Comparison of ENCODE assay signal across 8 cellular contexts in the genomic region with DNA sequence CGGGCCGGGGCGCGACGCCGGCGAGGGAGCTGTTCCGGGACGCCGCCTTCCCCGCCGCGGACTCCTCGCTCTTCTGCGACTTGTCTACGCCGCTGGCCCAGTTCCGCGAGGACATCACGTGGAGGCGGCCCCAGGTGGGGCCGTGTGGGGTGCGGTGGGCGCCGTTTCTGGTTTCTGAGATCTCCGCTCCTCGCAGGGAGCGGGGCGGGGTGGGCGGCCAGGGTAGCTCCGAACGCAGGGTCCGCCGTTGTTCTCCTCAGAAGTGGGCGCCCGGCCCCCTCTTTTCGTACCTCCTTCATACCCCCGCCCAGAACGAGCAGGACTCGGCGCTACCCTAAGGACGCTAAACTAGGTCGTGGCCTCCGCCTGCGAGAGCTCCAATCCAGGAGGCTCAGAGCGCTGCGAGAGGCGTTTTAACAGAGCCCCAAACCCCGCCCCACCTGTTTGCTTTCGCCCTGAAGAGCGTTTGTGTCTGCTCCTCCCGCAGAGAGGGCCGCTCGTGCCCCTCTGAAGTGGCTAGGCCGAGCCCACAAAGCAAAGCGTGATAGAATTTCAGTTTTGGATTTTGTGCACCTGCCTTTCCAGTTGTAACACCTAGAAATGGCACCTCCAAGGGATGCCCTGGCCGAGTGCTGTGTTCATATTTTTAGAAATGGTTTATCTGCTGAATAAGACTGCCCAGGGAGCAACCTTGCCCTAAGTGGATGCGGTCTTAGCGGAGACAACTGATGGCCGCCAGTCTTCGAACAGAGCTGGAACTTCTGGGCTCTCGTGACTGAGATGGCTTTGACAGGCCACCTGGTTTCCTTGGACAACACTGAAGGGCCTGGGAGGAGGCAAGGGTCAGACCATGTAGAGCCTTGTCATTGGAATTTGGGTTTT. TPM values are rescaled to one million over a fixed set of nuclear protein-coding genes. Genes with fewer than 3 reads are reported as not detected.
DNase-seq lines count a peak whose midpoint lies in the region; ATAC-seq, FAIRE-seq and TF ChIP-seq lines count a peak whose summit lies in the region.

No MANE protein-coding gene starts in this region.

- no peak overlapping the region for H4K91ac ChIP-seq in H1 (replicated peaks; ENCODE audit: insufficient read length, low read length)

- H3K36me3 Mint-ChIP-seq in Caco-2 (ENCODE audit: insufficient read depth, unreplicated experiment) (peaks cover 4% of the 10 kb centered on the region), naive B cell (peaks cover 0 to 7% of the 10 kb centered on the region in 2 donors)

- H4K5ac ChIP-seq in H1 (ENCODE audit: insufficient read length, low read depth, low read length) = no peak overlapping the region

- no peak for TF ChIP-seq EP300 in H1 (IDR thresholded peaks at IDR 0.05; ENCODE audit: borderline replicate concordance in 1 of 2, low read depth in 2 of 2, low read length in 2 of 2)

- CTCF ChIA-PET in Caco-2 (lab: Charles Lee) = interaction anchor here (0.6 to 1.9 kb wide), 7 partner anchors 10 to 79 kb away, joined by 3 to 25 read pairs (median 4); a partner anchor contains a TSS
- CTCF ChIA-PET in H1 (lab: Charles Lee; ENCODE audit: partially characterized antibody) = interaction anchor here (1.2 to 5.1 kb wide), 6 partner anchors 9 to 30 kb away, joined by 3 to 37 read pairs (median 8); a partner anchor contains a TSS

- H3K4me1 ChIP-seq in Caco-2 (no peaks in the 10 kb centered on the region), H1 (replicated peaks in 1 of 4; ENCODE audit: control insufficient read depth in 3 of 4, insufficient read depth in 4 of 4, low read length in 3 of 4) (peaks cover 0 to 14% (median 11%) of the 10 kb centered on the region in 4 experiments; a peak in 6 of 7 replicates), urinary bladder (ENCODE audit: insufficient read depth) (no peaks in the 10 kb centered on the region)

- H2AFZ ChIP-seq in H1 (ENCODE audit: low read length) = no peak overlapping the region

- H3K23ac ChIP-seq in H1 (ENCODE audit: insufficient read length) = no peak overlapping the region

- H3K27me3 Mint-ChIP-seq in Caco-2 (ENCODE audit: insufficient read depth, unreplicated experiment) (no peaks in the 10 kb centered on the region), naive B cell (no peaks in the 10 kb centered on the region)

- peaks cover 4 to 49% of the 10 kb centered on the region in 2 experiments; a peak in 3 of 4 replicates for H3K79me2 ChIP-seq in H1 (ENCODE audit: control insufficient read depth in 1 of 2, insufficient read depth in 2 of 2, low read length in 2 of 2)

- H4K8ac ChIP-seq in H1 (ENCODE audit: extremely low read depth, insufficient read depth, low read length) = peak overlapping the region; percentile 48; the same call in 1 of the 2 replicates

- H3K18ac ChIP-seq in H1 (ENCODE audit: extremely low read depth, low read length) = no peak overlapping the region; the same call in 1 of the 2 replicates

- H3K4me1 Mint-ChIP-seq in Caco-2 (ENCODE audit: low read depth, unreplicated experiment) (peaks cover 16% of the 10 kb centered on the region), naive B cell (peaks cover 50 to 61% (median 55%) of the 10 kb centered on the region in 3 donors)

- H2BK5ac ChIP-seq in H1 (ENCODE audit: low read depth, low read length) = no peak overlapping the region

- H3K4ac ChIP-seq in H1 (replicated peaks; ENCODE audit: insufficient read length, low read depth, low read length) = no peak overlapping the region

- peak overlapping the region; percentile 34 to 75 (median 42); a peak in 5 of 7 replicates for H3K9ac ChIP-seq in H1 (replicated peaks in 1 of 4; ENCODE audit: extremely low read depth in 1 of 4, low read depth in 3 of 4, low read length in 3 of 4)

- peaks cover 12% of the 10 kb centered on the region; the same call in 1 of the 2 replicates for H3K23me2 ChIP-seq in H1 (ENCODE audit: low read depth, low read length)

- no peak overlapping the region for H2BK15ac ChIP-seq in H1 (ENCODE audit: low read length)

- peak overlapping the region; percentile 77 to 95 for H3K4me2 ChIP-seq in H1 (ENCODE audit: insufficient read depth in 1 of 2, low read depth in 2 of 2, low read length in 2 of 2)

- no peak for FAIRE-seq in H1 (lab: Jason Lieb, UNC)

- H2BK20ac ChIP-seq in H1 (ENCODE audit: low read length) = no peak overlapping the region

- TF ChIP-seq CTCF in Caco-2 (IDR thresholded peaks at IDR 0.05; ENCODE audit: insufficient read depth in 1 of 2, low read depth in 1 of 2, low read length in 1 of 2, severe bottlenecking in 1 of 2, unreplicated experiment in 1 of 2) (no peak), H1 (IDR thresholded peaks at IDR 0.05; ENCODE audit: control extremely low read depth in 1 of 3, insufficient read depth in 1 of 3, low read depth in 1 of 3, low read length in 3 of 3) (no peak)

- H3K79me1 ChIP-seq in H1 (ENCODE audit: low read depth, low read length) = peaks cover 20% of the 10 kb centered on the region

- DNase-seq in Caco-2 (peak in 1 of 2 experiments; percentile 43), NCI-H146 treated with DMSO at 0.1 percent for 48 hours (lab: John Stamatoyannopoulos, UW; ENCODE audit: unreplicated experiment) (peak; percentile 28), H1 (ENCODE audit: low read depth in 1 of 2, low spot score in 2 of 2) (no peak), naive B cell (no peak), 8988T (no peak)
- peak; percentile 55 to 56 for DNase-seq in activated CD4-positive, alpha-beta T cell treated with anti-CD3 and anti-CD28 coated beads, Interleukin-2, amount 50 U/mL, for 4 hours

- peak overlapping the region; percentile 71 for H3K4me3 ChIP-seq in Caco-2 (ENCODE audit: low read depth, low read length)
- peak overlapping the region; percentile 94 to 97 (median 95) for H3K4me3 ChIP-seq in H1 (ENCODE audit: extremely low read depth in 1 of 4, insufficient read depth in 2 of 4, low read depth in 3 of 4, low read length in 4 of 4)
- peak overlapping the region; percentile 69 for H3K4me3 ChIP-seq in urinary bladder (ENCODE audit: low read depth, low read length)

- H3K27ac ChIP-seq in H1 (ENCODE audit: low read depth, low read length) = no peak overlapping the region
- H3K27ac ChIP-seq in urinary bladder (ENCODE audit: low read depth) = no peak overlapping the region

- H3K56ac ChIP-seq in H1 (replicated peaks; ENCODE audit: insufficient read length, low read depth, low read length) = no peak overlapping the region

- H2BK12ac ChIP-seq in H1 (ENCODE audit: low read depth, low read length) = no peak overlapping the region

- H3K14ac ChIP-seq in H1 (ENCODE audit: insufficient read length) = no peak overlapping the region

- H2BK120ac ChIP-seq in H1 (replicated peaks; ENCODE audit: low read depth, low read length) = no peak overlapping the region

- no peak for TF ChIP-seq POLR2A in H1 (IDR thresholded peaks at IDR 0.05; ENCODE audit: control extremely low read depth in 1 of 2, low read depth in 2 of 2, low read length in 2 of 2)

- H3K27ac Mint-ChIP-seq in Caco-2 (ENCODE audit: unreplicated experiment) = no peak overlapping the region
- H3K27ac Mint-ChIP-seq in naive B cell = peak overlapping the region; percentile 9 to 99 (median 66)

- POLR2A ChIA-PET in Caco-2 (lab: Charles Lee) = interaction anchor here (0.6 to 3.6 kb wide), 4 partner anchors 18 to 271 kb away, joined by 3 to 31 read pairs (median 10); a partner anchor contains a TSS
- POLR2A ChIA-PET in H1 (lab: Charles Lee; ENCODE audit: partially characterized antibody) = interaction anchor here (0.9 to 3.2 kb wide), 10 partner anchors 7 to 144 kb away, joined by 3 to 21 read pairs (median 5); a partner anchor contains a TSS

- H2AK5ac ChIP-seq in H1 (ENCODE audit: low read depth, low read length) = peak overlapping the region; percentile 76; the same call in 1 of the 2 replicates

- H3K4me3 Mint-ChIP-seq in Caco-2 (ENCODE audit: unreplicated experiment) (peak overlapping the region; percentile 89), naive B cell (peak overlapping the region; percentile 89 to 98 (median 94))

- no peaks in the 10 kb centered on the region for H3K36me3 ChIP-seq in Caco-2 (ENCODE audit: control insufficient read depth, insufficient read depth, low read length)
- H3K36me3 ChIP-seq in H1 (ENCODE audit: control insufficient read depth in 2 of 4, insufficient read depth in 4 of 4, low read length in 3 of 4) = peaks cover 0 to 8% (median 5%) of the 10 kb centered on the region in 4 experiments; a peak in 4 of 8 replicates
- H3K36me3 ChIP-seq in urinary bladder (ENCODE audit: insufficient read depth) = peaks cover 2% of the 10 kb centered on the region

- ATAC-seq in GM21737 (IDR thresholded peaks at IDR 0.05; ENCODE audit: unreplicated experiment) = peak; percentile 2
- ATAC-seq in naive B cell (ENCODE audit: low read depth in 2 of 2) = peak; percentile 12 to 17

- no peaks in the 10 kb centered on the region for H3K27me3 ChIP-seq in Caco-2 (replicated peaks; ENCODE audit: control insufficient read depth, insufficient read depth, low read length)
- no peaks in the 10 kb centered on the region for H3K27me3 ChIP-seq in H1 (replicated peaks in 1 of 4; ENCODE audit: control insufficient read depth in 3 of 4, extremely low read depth in 1 of 4, insufficient read depth in 3 of 4, low read length in 3 of 4)

- peaks cover 5 to 33% of the 10 kb centered on the region in 2 experiments for H4K20me1 ChIP-seq in H1 (replicated peaks in 1 of 2; ENCODE audit: control insufficient read depth in 1 of 2, insufficient read depth in 2 of 2, low read length in 2 of 2)

- WGBS in H1 (ENCODE audit: extremely low coverage in 1 of 2, insufficient coverage in 1 of 2, insufficient read length in 1 of 2, insufficient replicate concordance in 2 of 2, low coverage in 1 of 2, low lambda C conversion rate in 2 of 2, missing lambda C conversion rate in 1 of 2), 2 experiments = 5% methylated on average over 59 of the region's 62 CpGs; no CpG with 5 or more reads in 1 of the 2 experiments
- WGBS in urinary bladder = 3% methylated on average over 62 of the region's 62 CpGs

- H3K9me3 Mint-ChIP-seq in Caco-2 (ENCODE audit: unreplicated experiment) (no peaks in the 10 kb centered on the region), naive B cell (no peaks in the 10 kb centered on the region)

- no peak for TF ChIP-seq RAD21 in H1 (IDR thresholded peaks at IDR 0.05 in 1 of 2, conservative IDR thresholded peaks at IDR 0.05 in 1 of 2; ENCODE audit: low read depth in 2 of 2, low read length in 2 of 2)

- H3K9me3 ChIP-seq in Caco-2 = no peaks in the 10 kb centered on the region
- H3K9me3 ChIP-seq in H1 (ENCODE audit: insufficient read depth in 2 of 2, low read depth in 1 of 2, low read length in 1 of 2) = no peaks in the 10 kb centered on the region

- BruUV-seq in Caco-2 (replicated peaks; lab: Mats Ljungman, UMichigan) = TSS peak; percentile 48

- intact Hi-C loops in Caco-2 (cut with micrococcal nuclease; ENCODE audit: unreplicated experiment) = loop anchor here (1.0 kb wide), 1 partner anchor 17 kb away; no protein-coding TSS in a partner anchor

RNA-seq across cellular contexts. Expression of a gene that starts 0.6 kb away (rescaled TPM):
- total RNA-seq in Caco-2 (2022) (27.8 and 30.9 TPM in 2 replicates), urinary bladder (13.6 TPM)
- 39.8 and 40.7 TPM in 2 replicates for total RNA-seq in H1 (2021; fragmentation: NEBNext Ultra II Directional; extraction: Animal tissue kit (Norgen Biotek cat#: 25700))
- polyA plus RNA-seq in H1 (2011; rRNA removed) (30.7 and 44.5 TPM in 2 replicates), naive B cell (ENCODE audit: low read depth in 6 of 6) (10 to 100 TPM in 1 of 6 donors, 1 to 10 TPM in 5; 1.4 to 19.0 (median 7.5) TPM), urinary bladder (23.3 TPM)
- polyA plus RNA-seq in H1 (2011; cell fraction: cytosol; rRNA removed) = 44.8 TPM
- 302 TPM for polyA plus RNA-seq in H1 (2011; cell fraction: nucleus; rRNA removed)
- polyA plus RNA-seq in H1 (2012, experiment 1 of 2) = 32.9 to 47.0 TPM (median 38.8 TPM) in 4 replicates
- polyA plus RNA-seq in H1 (2012, experiment 2 of 2) = 20.9 TPM
- polyA plus RNA-seq in H1 (2013, experiment 1 of 2) = 23.2 TPM
- 19.7 TPM for polyA plus RNA-seq in H1 (2013, experiment 2 of 2)
- 12.4 and 12.5 TPM in 2 replicates for polyA minus RNA-seq in H1 (2011; rRNA and poly(A)+ RNA removed)
- 21.1 TPM for polyA minus RNA-seq in H1 (2011; cell fraction: cytosol; rRNA and poly(A)+ RNA removed)
- 62.2 TPM for polyA minus RNA-seq in H1 (2011; cell fraction: nucleus; rRNA and poly(A)+ RNA removed)

RNA-seq across cellular contexts. Expression of a gene that starts 18.9 kb away (rescaled TPM):
- total RNA-seq in Caco-2 (2022) (22.6 and 25.6 TPM in 2 replicates), urinary bladder (14.5 TPM)
- 11.3 and 11.7 TPM in 2 replicates for total RNA-seq in H1 (2021; fragmentation: NEBNext Ultra II Directional; extraction: Animal tissue kit (Norgen Biotek cat#: 25700))
- polyA plus RNA-seq in H1 (2011; rRNA removed) (9.0 and 13.5 TPM in 2 replicates), naive B cell (ENCODE audit: low read depth in 6 of 6) (10 to 100 TPM; 15.6 to 44.3 (median 28.3) TPM), urinary bladder (76.3 TPM)
- polyA plus RNA-seq in H1 (2011; cell fraction: cytosol; rRNA removed) = 7.2 TPM
- 23.2 TPM for polyA plus RNA-seq in H1 (2011; cell fraction: nucleus; rRNA removed)
- 7.1 to 11.6 TPM (median 11.6 TPM) in 4 replicates for polyA plus RNA-seq in H1 (2012, experiment 1 of 2)
- 12.3 TPM for polyA plus RNA-seq in H1 (2012, experiment 2 of 2)
- 7.8 TPM for polyA plus RNA-seq in H1 (2013, experiment 1 of 2)
- polyA plus RNA-seq in H1 (2013, experiment 2 of 2) = 8.7 TPM
- 3.0 and 3.4 TPM in 2 replicates for polyA minus RNA-seq in H1 (2011; rRNA and poly(A)+ RNA removed)
- 11.2 TPM for polyA minus RNA-seq in H1 (2011; cell fraction: cytosol; rRNA and poly(A)+ RNA removed)
- polyA minus RNA-seq in H1 (2011; cell fraction: nucleus; rRNA and poly(A)+ RNA removed) = 10.5 TPM

RNA-seq across cellular contexts. Expression of a gene that starts 27.0 kb away (rescaled TPM):
- total RNA-seq in Caco-2 (2022) (2.2 and 2.3 TPM in 2 replicates), urinary bladder (2.8 TPM)
- total RNA-seq in H1 (2021; fragmentation: NEBNext Ultra II Directional; extraction: Animal tissue kit (Norgen Biotek cat#: 25700)) = 1.3 and 2.1 TPM in 2 replicates
- polyA plus RNA-seq in H1 (2011; rRNA removed) (2.3 and 3.3 TPM in 2 replicates), naive B cell (ENCODE audit: low read depth in 6 of 6) (10 to 100 TPM; 20.5 to 39.0 (median 24.7) TPM), urinary bladder (5.8 TPM)
- polyA plus RNA-seq in H1 (2011; cell fraction: cytosol; rRNA removed) = 2.8 TPM
- polyA plus RNA-seq in H1 (2011; cell fraction: nucleus; rRNA removed) = 2.2 TPM
- 1.6 to 2.9 TPM (median 1.9 TPM) in 4 replicates for polyA plus RNA-seq in H1 (2012, experiment 1 of 2)
- polyA plus RNA-seq in H1 (2012, experiment 2 of 2) = 2.8 TPM
- polyA plus RNA-seq in H1 (2013, experiment 1 of 2) = 1.5 TPM
- 1.8 TPM for polyA plus RNA-seq in H1 (2013, experiment 2 of 2)
- polyA minus RNA-seq in H1 (2011; rRNA and poly(A)+ RNA removed) = 1.1 and 4.7 TPM in 2 replicates
- polyA minus RNA-seq in H1 (2011; cell fraction: cytosol; rRNA and poly(A)+ RNA removed) = 0.88 TPM
- polyA minus RNA-seq in H1 (2011; cell fraction: nucleus; rRNA and poly(A)+ RNA removed) = 7.1 TPM

RNA-seq across cellular contexts. Expression of a gene that starts 29.4 kb away (rescaled TPM):
- 12.2 and 16.6 TPM in 2 replicates for total RNA-seq in Caco-2 (2022)
- total RNA-seq in H1 (2021; fragmentation: NEBNext Ultra II Directional; extraction: Animal tissue kit (Norgen Biotek cat#: 25700)) = 4.5 and 5.4 TPM in 2 replicates
- 4.8 and 6.4 TPM in 2 replicates for polyA plus RNA-seq in H1 (2011; rRNA removed)
- 5.1 TPM for polyA plus RNA-seq in H1 (2011; cell fraction: cytosol; rRNA removed)
- polyA plus RNA-seq in H1 (2011; cell fraction: nucleus; rRNA removed) = 10.3 TPM
- polyA plus RNA-seq in H1 (2012, experiment 1 of 2) = 3.3 to 4.5 TPM (median 4.0 TPM) in 4 replicates
- 4.1 TPM for polyA plus RNA-seq in H1 (2012, experiment 2 of 2)
- polyA plus RNA-seq in H1 (2013, experiment 1 of 2) = 1.4 TPM
- 2.1 TPM for polyA plus RNA-seq in H1 (2013, experiment 2 of 2)
- polyA minus RNA-seq in H1 (2011; rRNA and poly(A)+ RNA removed) = 8.1 and 10.0 TPM in 2 replicates
- polyA minus RNA-seq in H1 (2011; cell fraction: cytosol; rRNA and poly(A)+ RNA removed) = 3.9 TPM
- polyA minus RNA-seq in H1 (2011; cell fraction: nucleus; rRNA and poly(A)+ RNA removed) = 15.7 TPM
- 10 to 100 TPM in 2 of 6 donors, 1 to 10 TPM in 4; 5.8 to 21.1 (median 8.9) TPM for polyA plus RNA-seq in naive B cell (ENCODE audit: low read depth in 6 of 6)
- 11.1 TPM for total RNA-seq in urinary bladder
- polyA plus RNA-seq in urinary bladder = 9.6 TPM

RNA-seq across cellular contexts. Expression of a gene that starts 38.1 kb away (rescaled TPM):
- total RNA-seq in Caco-2 (2022) (21.3 and 21.5 TPM in 2 replicates), urinary bladder (0.63 TPM)
- total RNA-seq in H1 (2021; fragmentation: NEBNext Ultra II Directional; extraction: Animal tissue kit (Norgen Biotek cat#: 25700)) = 0.29 TPM in 1 of 2 replicates, not detected in the other
- polyA plus RNA-seq in H1 (2011; rRNA removed) (0.47 and 0.67 TPM in 2 replicates), naive B cell (ENCODE audit: low read depth in 6 of 6) (1 to 10 TPM in 2 of 6 donors, under 1 TPM in 3, not detected in 1; 0.54 to 2.9 (median 0.82) TPM), urinary bladder (3.3 TPM)
- 0.70 TPM for polyA plus RNA-seq in H1 (2011; cell fraction: cytosol; rRNA removed)
- 2.6 TPM for polyA plus RNA-seq in H1 (2011; cell fraction: nucleus; rRNA removed)
- 0.23 to 0.51 TPM (median 0.37 TPM) in 4 replicates for polyA plus RNA-seq in H1 (2012, experiment 1 of 2)
- polyA plus RNA-seq in H1 (2012, experiment 2 of 2) = 0.29 TPM
- 0.24 TPM for polyA plus RNA-seq in H1 (2013, experiment 1 of 2)
- polyA plus RNA-seq in H1 (2013, experiment 2 of 2) = 0.13 TPM
- not detected in 2 replicates for polyA minus RNA-seq in H1 (2011; rRNA and poly(A)+ RNA removed)
- not detected for polyA minus RNA-seq in H1 (2011; cell fraction: cytosol; rRNA and poly(A)+ RNA removed)
- 0.30 TPM for polyA minus RNA-seq in H1 (2011; cell fraction: nucleus; rRNA and poly(A)+ RNA removed)

Comparison
In these comparisons a context has a peak if more than half of its experiments do, and no peak if none do; other contexts are left out.
1. DNase-seq: peak in NCI-H146 treated with DMSO at 0.1 percent for 48 hours (single experiment) and activated CD4-positive, alpha-beta T cell treated with anti-CD3 and anti-CD28 coated beads, Interleukin-2, amount 50 U/mL, for 4 hours (2 of 2); none in H1 (0 of 2), naive B cell (single experiment) and 8988T (single experiment).
2. Peak in every context shown above with its lines, with median percentiles within 50 percentile points of each other: H3K4me3 ChIP-seq.